28 cellular contexts compared by ENCODE assay signal in genomic region chr6:69303382-69303781, GRCh38.
"Had no signal": no experiment of that assay in that cellular context is flagged by ENCODE, and none has a peak within 500 bp of the region (broad histone marks: within the 10 kb centered on the region; RNA-seq: fewer than 3 reads in every experiment).

No MANE protein-coding gene starts in this region.

- H3K4me1 ChIP-seq: colonic mucosa, esophagus squamous epithelium, gastrocnemius medialis, lower lobe of right lung had no signal

- H3K27me3 ChIP-seq: colonic mucosa, esophagus squamous epithelium, gastrocnemius medialis, heart right ventricle had no signal

- ATAC-seq: effector memory CD8-positive, alpha-beta T cell; esophagus mucosa; gastrocnemius medialis; heart right ventricle; left colon; left lobe of liver; lower lobe of right lung; mucosa of descending colon had no signal

- H3K27ac ChIP-seq: colonic mucosa, epithelial cell of prostate, esophagus squamous epithelium, gastrocnemius medialis, heart right ventricle, left ventricle myocardium inferior, lower lobe of right lung had no signal

- H3K4me3 ChIP-seq: colonic mucosa, esophagus squamous epithelium, gastrocnemius medialis, heart right ventricle, left ventricle myocardium inferior, lower lobe of right lung, mucosa of descending colon had no signal

- H3K9me3 ChIP-seq: colonic mucosa, esophagus squamous epithelium, gastrocnemius medialis, lower lobe of right lung, mucosa of descending colon had no signal

- H3K36me3 ChIP-seq: colonic mucosa, esophagus squamous epithelium, gastrocnemius medialis, heart right ventricle, left ventricle myocardium inferior, lower lobe of right lung had no signal

- DNase-seq: colonic mucosa; cortex of kidney; effector CD8-positive, alpha-beta T cell; effector memory CD8-positive, alpha-beta T cell; endodermal cell; erythroblast; esophagus squamous epithelium; foreskin fibroblast; foreskin melanocyte; gastrocnemius medialis; glutamatergic neuron; head of caudate nucleus; heart right ventricle; hypothalamus; immature natural killer cell; islet precursor cell; kidney; kidney glomerular epithelial cell; left colon; left ventricle myocardium inferior; lower lobe of right lung; mesenchymal stem cell; mucosa of descending colon; naive B cell had no signal

- FAIRE-seq: endometrium, kidney had no signal
